ENCODE assay signal across 19 cellular contexts in the genomic region with DNA sequence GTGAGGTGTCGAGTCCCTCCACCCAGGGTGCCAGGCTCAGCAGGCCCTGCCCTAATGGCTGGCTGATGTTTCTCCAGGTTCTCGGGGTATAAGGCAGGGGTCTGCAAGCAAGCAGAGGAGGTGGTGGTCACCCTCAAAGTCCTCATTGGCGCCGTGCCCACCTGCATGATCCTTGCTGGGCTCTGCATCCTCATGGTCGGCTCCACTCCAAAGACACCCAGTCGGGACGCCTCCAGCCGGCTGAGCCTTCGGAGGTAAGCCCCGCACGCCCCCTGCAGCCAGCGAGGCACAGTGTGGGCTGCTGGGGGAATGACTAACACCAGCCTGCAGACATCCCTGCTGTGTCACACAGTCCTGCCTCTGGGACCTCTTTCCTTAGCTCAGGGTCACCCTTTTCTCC. TPM values are rescaled to one million over a fixed set of nuclear protein-coding genes. Genes with fewer than 3 reads are reported as not detected.
DNase-seq lines count a peak whose midpoint lies in the region; ATAC-seq and TF ChIP-seq lines count a peak whose summit lies in the region.
"Had no signal": no experiment of that assay in that cellular context is flagged by ENCODE, and none has a peak within 500 bp of the region (broad histone marks: within the 10 kb centered on the region; RNA-seq: fewer than 3 reads in every experiment).

No MANE protein-coding gene starts in this region.

- no peaks in the 10 kb centered on the region for H3F3A ChIP-seq in neural progenitor cell (ENCODE audit: low read depth)

- H3K27me3 Mint-ChIP-seq in neural progenitor cell (ENCODE audit: insufficient read depth, low read depth), result peaks cover 2% of the 10 kb centered on the region
- H3K27me3 Mint-ChIP-seq: central memory CD8-positive, alpha-beta T cell had no signal

- TF ChIP-seq CTCF in DND-41 (IDR thresholded peaks at IDR 0.05; ENCODE audit: borderline replicate concordance, extremely low read depth, low read length, poor library complexity, severe bottlenecking), result peak; percentile 21
- peak; percentile 32 for TF ChIP-seq CTCF in HFF-Myc (IDR thresholded peaks at IDR 0.05; ENCODE audit: low read depth, low read length, missing control alignments)
- peak; percentile 29 for TF ChIP-seq CTCF in neural progenitor cell (IDR thresholded peaks at IDR 0.05)

- H3K27ac Mint-ChIP-seq in neural progenitor cell, result peak overlapping the region; percentile 62
- H3K27ac Mint-ChIP-seq: activated T-helper 2 cell treated with anti-CD3 and anti-CD28 coated beads, Interferon-gamma antibody, Interleukin-2, Interleukin-4, amounts not matched to agents 10 μg/mL and 5 μg/mL and 100 μg/mL, durations not matched to agents 14 hours and 24 hours and 36 hours had no signal

- H3K4me2 ChIP-seq in DND-41 (ENCODE audit: insufficient read depth, low read length) (no peak overlapping the region), neural progenitor cell (no peak overlapping the region)

- no peaks in the 10 kb centered on the region for H3K4me1 ChIP-seq in DND-41 (ENCODE audit: insufficient read depth, low read length)
- peaks cover 15% of the 10 kb centered on the region for H3K4me1 ChIP-seq in neural progenitor cell

- no peaks in the 10 kb centered on the region for H3K27me3 ChIP-seq in DND-41 (ENCODE audit: insufficient read depth, low read length, poor library complexity)
- no peaks in the 10 kb centered on the region for H3K27me3 ChIP-seq in neural progenitor cell

- H3K27ac ChIP-seq in DND-41 (ENCODE audit: low read length) (no peak overlapping the region), neural progenitor cell (no peak overlapping the region)
- H3K27ac ChIP-seq: SK-N-MC had no signal

- H3K4me3 ChIP-seq in DND-41 (ENCODE audit: low read depth in 1 of 2, low read length in 2 of 2), result no peak overlapping the region
- no peak overlapping the region for H3K4me3 ChIP-seq in HFF-Myc (replicated peaks; ENCODE audit: low read depth, low read length)
- no peak overlapping the region for H3K4me3 ChIP-seq in neural progenitor cell
- H3K4me3 ChIP-seq: HAP-1, SK-N-MC had no signal

- DNase-seq in DND-41, result no peak
- DNase-seq in HFF-Myc (ENCODE audit: extremely low read depth, low read depth), result no peak
- peak; percentile 48 for DNase-seq in dermis blood vessel endothelial cell
- peak; percentile 31 for DNase-seq in neural progenitor cell (ENCODE audit: low spot score)
- DNase-seq in effector CD8-positive, alpha-beta T cell (lab: John Stamatoyannopoulos, UW), result no peak
- no peak for DNase-seq in NCI-H2171 (lab: John Stamatoyannopoulos, UW)
- DNase-seq: activated CD4-positive, CD25-positive, alpha-beta regulatory T cell treated with anti-CD3 and anti-CD28 coated beads, Interleukin-2, amount 50 U/mL, for 72 hours; kidney glomerular epithelial cell; NCI-H1694 treated with DMSO at 0.1 percent for 48 hours; NCI-H774; retina had no signal

- no peak overlapping the region for H3K9ac ChIP-seq in DND-41 (ENCODE audit: low read depth, low read length)
- H3K9ac ChIP-seq in neural progenitor cell, result no peak overlapping the region

- peaks cover 11% of the 10 kb centered on the region for H4K20me1 ChIP-seq in DND-41 (ENCODE audit: insufficient read depth, low read length)
- H4K20me1 ChIP-seq in neural progenitor cell (ENCODE audit: low read depth), result no peaks in the 10 kb centered on the region

- ATAC-seq in DND-41 (ENCODE audit: insufficient read depth, low read depth) (no peak), GM19397 (IDR thresholded peaks at IDR 0.05; ENCODE audit: unreplicated experiment) (no peak)
- ATAC-seq: esophagus mucosa had no signal

- no peaks in the 10 kb centered on the region for H3K9me3 Mint-ChIP-seq in neural progenitor cell
- H3K9me3 Mint-ChIP-seq: activated T-helper 2 cell treated with anti-CD3 and anti-CD28 coated beads, Interferon-gamma antibody, Interleukin-2, Interleukin-4, amounts not matched to agents 10 μg/mL and 5 μg/mL and 100 μg/mL, durations not matched to agents 14 hours and 24 hours and 36 hours; central memory CD8-positive, alpha-beta T cell had no signal

- H3K79me2 ChIP-seq in DND-41 (ENCODE audit: insufficient read depth, low read length) (no peaks in the 10 kb centered on the region), neural progenitor cell (ENCODE audit: low read depth) (no peaks in the 10 kb centered on the region)

- H3K36me3 ChIP-seq in DND-41 (ENCODE audit: insufficient read depth, low read length) (peaks cover 52% of the 10 kb centered on the region), neural progenitor cell (no peaks in the 10 kb centered on the region)

- no peak overlapping the region for H3K4me3 Mint-ChIP-seq in neural progenitor cell
- H3K4me3 Mint-ChIP-seq: central memory CD8-positive, alpha-beta T cell had no signal

- peaks cover 15% of the 10 kb centered on the region for H3K4me1 Mint-ChIP-seq in neural progenitor cell
- H3K4me1 Mint-ChIP-seq: central memory CD8-positive, alpha-beta T cell had no signal

- H2AFZ ChIP-seq in DND-41 (ENCODE audit: low read depth, low read length) (no peak overlapping the region), neural progenitor cell (replicated peaks) (no peak overlapping the region)

- H3K9me3 ChIP-seq in DND-41 (ENCODE audit: insufficient read depth, low read length, severe bottlenecking) (no peaks in the 10 kb centered on the region), neural progenitor cell (ENCODE audit: low read depth) (no peaks in the 10 kb centered on the region)
- H3K9me3 ChIP-seq: HAP-1 had no signal

- H3K36me3 Mint-ChIP-seq in neural progenitor cell, result peaks cover 27% of the 10 kb centered on the region

RNA-seq across cellular contexts. Expression of a gene that starts 14.1 kb away (rescaled TPM):
- under 0.01 and 0.09 TPM in 2 replicates for total RNA-seq in dermis blood vessel endothelial cell
- 0.40 TPM in 1 of 2 replicates, not detected in the other for total RNA-seq in neural progenitor cell (ENCODE audit: low replicate concordance)
- total RNA-seq: esophagus mucosa, myocyte, subcutaneous adipose tissue had no signal

RNA-seq across cellular contexts. Expression of a gene that starts 23.2 kb away (rescaled TPM):
- total RNA-seq in dermis blood vessel endothelial cell (11.4 and 13.3 TPM in 2 replicates), neural progenitor cell (ENCODE audit: low replicate concordance) (21.6 and 25.9 TPM in 2 replicates)

RNA-seq across cellular contexts. Expression of a gene that starts 25.5 kb away (rescaled TPM):
- 9.9 and 14.5 TPM in 2 replicates for total RNA-seq in dermis blood vessel endothelial cell
- 46.0 and 58.6 TPM in 2 replicates for total RNA-seq in neural progenitor cell (ENCODE audit: low replicate concordance)

RNA-seq across cellular contexts. Expression of a gene that starts 52.1 kb away (rescaled TPM):
- total RNA-seq in dermis blood vessel endothelial cell (113 and 165 TPM in 2 replicates), neural progenitor cell (ENCODE audit: low replicate concordance) (186 and 329 TPM in 2 replicates)

Comparison
In these comparisons a context has a peak if more than half of its experiments do, and no peak if none do; other contexts are left out.
1. DNase-seq: peak in dermis blood vessel endothelial cell (single experiment) and neural progenitor cell (single experiment); none in DND-41 (single experiment), HFF-Myc (single experiment), effector CD8-positive, alpha-beta T cell (single experiment) and NCI-H2171 (single experiment).
2. Peak in every context shown above with its lines, with median percentiles within 50 percentile points of each other: CTCF ChIP-seq.